9 cellular contexts compared by ENCODE assay signal in genomic region chr12:94186461-94187237, GRCh38. TPM values are rescaled to one million over a fixed set of nuclear protein-coding genes. Genes with fewer than 3 reads are reported as not detected.
DNase-seq lines count a peak whose midpoint lies in the region; ATAC-seq and TF ChIP-seq lines count a peak whose summit lies in the region.
"Had no signal": no experiment of that assay in that cellular context is flagged by ENCODE, and none has a peak within 500 bp of the region (broad histone marks: within the 10 kb centered on the region; RNA-seq: fewer than 3 reads in every experiment).

No MANE protein-coding gene starts in this region.

- no peaks in the 10 kb centered on the region for H3K27me3 Mint-ChIP-seq in activated CD8-positive, alpha-beta memory T cell treated with anti-CD3 and anti-CD28 coated beads, Interleukin-2, amount 10 ng/mL, durations not matched to agents 7 days and 5 days

- H3K9me3 ChIP-seq in left lung (no peaks in the 10 kb centered on the region), thyroid gland (no peaks in the 10 kb centered on the region)

- H3K36me3 ChIP-seq in left lung (peaks cover 0 to 65% of the 10 kb centered on the region in 2 donors), thyroid gland (no peaks in the 10 kb centered on the region)

- CTCF ChIA-PET in activated CD8-positive, alpha-beta memory T cell treated with anti-CD3 and anti-CD28 coated beads, Interleukin-2, amount 10 ng/mL, durations not matched to agents 7 days and 5 days (lab: Charles Lee), result no interaction called here

- peak; percentile 42 for ATAC-seq in left lung
- ATAC-seq in activated CD8-positive, alpha-beta memory T cell treated with anti-CD3 and anti-CD28 coated beads, Interleukin-2, amount 10 ng/mL, durations not matched to agents 7 days and 5 days, result no peak

- H3K36me3 Mint-ChIP-seq in activated CD8-positive, alpha-beta memory T cell treated with anti-CD3 and anti-CD28 coated beads, Interleukin-2, amount 10 ng/mL, durations not matched to agents 7 days and 5 days, result peaks cover 8% of the 10 kb centered on the region

- H3K4me1 Mint-ChIP-seq in activated CD8-positive, alpha-beta memory T cell treated with anti-CD3 and anti-CD28 coated beads, Interleukin-2, amount 10 ng/mL, durations not matched to agents 7 days and 5 days, result peaks cover 3% of the 10 kb centered on the region

- intact Hi-C loops in left lung (cut with DNase I) (no loop called here), thyroid gland (cut with DNase I) (no loop called here)

- DNase-seq in NCI-H1436 (lab: John Stamatoyannopoulos, UW) (peak; percentile 73), NCI-H1436 treated with DMSO at 0.1 percent for 48 hours (lab: John Stamatoyannopoulos, UW) (no peak), cerebellum (ENCODE audit: low spot score) (peak; percentile 90), left lung (peak; percentile 43 to 69), thyroid gland (peak; percentile 61 to 62)
- no peak for DNase-seq in activated CD8-positive, alpha-beta memory T cell treated with anti-CD3 and anti-CD28 coated beads, Interleukin-2, amount 10 ng/mL, durations not matched to agents 7 days and 5 days
- no peak for DNase-seq in stimulated activated naive CD4-positive, alpha-beta T cell treated with Interleukin-2 at 50 U/mL for 16 hours (lab: John Stamatoyannopoulos, UW)
- DNase-seq in activated CD8-positive, alpha-beta memory T cell treated with anti-CD3 and anti-CD28 coated beads, Interleukin-2, amount 50 U/mL, for 4 hours, result no peak

- H3K4me1 ChIP-seq in left lung, result peaks cover 0 to 1% of the 10 kb centered on the region in 2 donors
- no peaks in the 10 kb centered on the region for H3K4me1 ChIP-seq in thyroid gland

- H3K4me3 ChIP-seq in left lung, result no peak overlapping the region
- no peak overlapping the region for H3K4me3 ChIP-seq in thyroid gland (replicated peaks in 1 of 3)

- H3K27ac ChIP-seq in left lung (no peak overlapping the region), thyroid gland (no peak overlapping the region)
- H3K27ac ChIP-seq: KMS-11 had no signal

- WGBS in thyroid gland, 2 donors, result 46 to 49% methylated on average over 37 of the region's 37 CpGs

- TF ChIP-seq CTCF in left lung (IDR thresholded peaks at IDR 0.05) (no peak), thyroid gland (IDR thresholded peaks at IDR 0.05) (no peak)

- H3K9me3 Mint-ChIP-seq in activated CD8-positive, alpha-beta memory T cell treated with anti-CD3 and anti-CD28 coated beads, Interleukin-2, amount 10 ng/mL, durations not matched to agents 7 days and 5 days (ENCODE audit: low read depth), result no peaks in the 10 kb centered on the region

- no peak for TF ChIP-seq POLR2A in thyroid gland (IDR thresholded peaks at IDR 0.05)

- no peaks in the 10 kb centered on the region for H3K27me3 ChIP-seq in left lung
- H3K27me3 ChIP-seq in thyroid gland, result no peaks in the 10 kb centered on the region

- H3K4me3 Mint-ChIP-seq in activated CD8-positive, alpha-beta memory T cell treated with anti-CD3 and anti-CD28 coated beads, Interleukin-2, amount 10 ng/mL, durations not matched to agents 7 days and 5 days, result no peak overlapping the region

- no peak overlapping the region for H3K27ac Mint-ChIP-seq in activated CD8-positive, alpha-beta memory T cell treated with anti-CD3 and anti-CD28 coated beads, Interleukin-2, amount 10 ng/mL, durations not matched to agents 7 days and 5 days

RNA-seq across cellular contexts. Expression of gene PLXNC1, which starts 38.3 kb away (rescaled TPM):
- 105 TPM for total RNA-seq in cerebellum
- total RNA-seq in left lung, result 10 to 100 TPM; 14.5 to 55.9 TPM
- 1 to 10 TPM; 4.5 to 7.2 (median 5.1) TPM for total RNA-seq in thyroid gland
- 10 to 100 TPM; 10.4 to 13.1 TPM for total RNA-seq in activated CD8-positive, alpha-beta memory T cell treated with anti-CD3 and anti-CD28 coated beads, Interleukin-2, amount 10 ng/mL, durations not matched to agents 7 days and 5 days

Comparison
In these comparisons a context has a peak if more than half of its experiments do, and no peak if none do; other contexts are left out.
1. DNase-seq: peak in NCI-H1436 (single experiment), cerebellum (single experiment), left lung (2 of 2) and thyroid gland (2 of 2); none in NCI-H1436 treated with DMSO at 0.1 percent for 48 hours (single experiment), activated CD8-positive, alpha-beta memory T cell treated with anti-CD3 and anti-CD28 coated beads, Interleukin-2, amount 10 ng/mL, durations not matched to agents 7 days and 5 days (single experiment), stimulated activated naive CD4-positive, alpha-beta T cell treated with Interleukin-2 at 50 U/mL for 16 hours (single experiment) and activated CD8-positive, alpha-beta memory T cell treated with anti-CD3 and anti-CD28 coated beads, Interleukin-2, amount 50 U/mL, for 4 hours (single experiment).